Comparison of ENCODE assay signal across 8 cellular contexts in the genomic region with DNA sequence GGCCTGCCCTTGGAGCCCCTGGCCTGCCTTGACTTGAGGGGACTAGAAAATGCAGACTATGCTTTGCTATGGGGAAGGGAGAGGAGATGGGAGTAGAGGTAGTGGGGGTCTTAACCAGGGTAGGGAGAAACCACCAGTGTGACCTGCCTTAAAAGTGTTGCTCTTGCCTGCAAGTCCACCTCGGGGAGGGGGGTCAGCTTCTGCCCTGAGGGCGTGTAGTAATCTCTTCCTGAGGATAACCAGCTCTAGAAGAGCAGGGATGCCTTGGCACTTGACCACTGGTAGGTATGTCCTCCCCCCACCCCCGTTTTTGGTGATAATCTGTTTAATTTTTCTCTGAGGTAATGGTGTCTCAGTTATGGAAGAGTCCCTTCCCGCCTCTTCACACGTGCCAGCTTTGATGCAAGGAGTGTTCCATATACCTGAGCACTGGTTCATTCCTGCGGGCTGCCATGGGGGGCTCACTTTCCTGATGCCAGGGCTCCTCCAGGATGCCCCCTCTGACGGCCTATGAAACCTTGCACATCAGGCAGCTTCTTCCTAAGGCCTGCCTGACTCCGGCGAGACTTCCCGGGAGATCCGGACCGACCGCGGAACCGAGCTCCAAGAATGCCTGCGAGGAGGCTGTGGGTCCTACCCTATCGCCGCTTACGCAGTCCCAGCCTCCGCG. TPM values are rescaled to one million over a fixed set of nuclear protein-coding genes. Genes with fewer than 3 reads are reported as not detected.
DNase-seq lines count a peak whose midpoint lies in the region; ATAC-seq, FAIRE-seq and TF ChIP-seq lines count a peak whose summit lies in the region.

No MANE protein-coding gene starts in this region.

- FAIRE-seq in GM19239 (lab: Jason Lieb, UNC): no peak

- peak overlapping the region; percentile 10 to 95 (median 86) for H3K27ac ChIP-seq in skin epidermis

- DNase-seq in NCI-H146 (lab: John Stamatoyannopoulos, UW): peak; percentile 25
- DNase-seq in NCI-H146 treated with DMSO at 0.1 percent for 48 hours (lab: John Stamatoyannopoulos, UW; ENCODE audit: unreplicated experiment): no peak
- peak; percentile 10 for DNase-seq in fibroblast of villous mesenchyme (ENCODE audit: low read depth)
- no peak for DNase-seq in GM19239 (ENCODE audit: insufficient read length, low spot score)
- DNase-seq in GM19240 (ENCODE audit: insufficient read length, low spot score): no peak
- no peak for DNase-seq in stimulated activated CD4-positive, alpha-beta T cell treated with anti-CD3 and anti-CD28 coated beads, Interleukin-4, amount 100 ng/mL, for 1 hour

- no peak for TF ChIP-seq CTCF in fibroblast of villous mesenchyme (IDR thresholded peaks at IDR 0.05; ENCODE audit: insufficient read depth, low read depth, low read length)

- peak; percentile 6; the same call in 2 of the 3 replicates for ATAC-seq in SK-N-SH treated with all-trans-retinoic acid at 6 μM for 48 hours

- H3K4me3 ChIP-seq in fibroblast of villous mesenchyme (ENCODE audit: low read depth, low read length) (peak overlapping the region; percentile 79), skin epidermis (peak overlapping the region; percentile 53 to 93 (median 78))

TF ChIP-seq in SK-N-SH treated with all-trans-retinoic acid at 6 μM for 48 hours, 23 proteins besides CTCF, POLR2A, EP300 and RAD21:
- TF ChIP-seq GLIS3 (CRISPR knock-in tag; IDR thresholded peaks at IDR 0.05) (no peak), ESRRG (CRISPR knock-in tag; IDR thresholded peaks at IDR 0.05) (no peak), OSR1 (CRISPR knock-in tag; IDR thresholded peaks at IDR 0.05) (no peak), PATZ1 (CRISPR knock-in tag; IDR thresholded peaks at IDR 0.05; ENCODE audit: borderline replicate concordance) (no peak)

RNA-seq across cellular contexts. Expression of gene P4HTM, which starts 0.8 kb away (rescaled TPM):
- 23.8 and 26.8 TPM in 2 replicates for total RNA-seq in fibroblast of villous mesenchyme

RNA-seq across cellular contexts. Expression of gene WDR6, which starts 17.9 kb away (rescaled TPM):
- 75.6 and 77.3 TPM in 2 replicates for total RNA-seq in fibroblast of villous mesenchyme

RNA-seq across cellular contexts. Expression of gene DALRD3, which starts 29.1 kb away (rescaled TPM):
- total RNA-seq in fibroblast of villous mesenchyme: 40.6 and 43.2 TPM in 2 replicates

RNA-seq across cellular contexts. Expression of gene NDUFAF3, which starts 32.7 kb away (rescaled TPM):
- total RNA-seq in fibroblast of villous mesenchyme: 39.3 and 48.3 TPM in 2 replicates

RNA-seq across cellular contexts. Expression of gene IMPDH2, which starts 39.9 kb away (rescaled TPM):
- total RNA-seq in fibroblast of villous mesenchyme: 225 and 260 TPM in 2 replicates

Comparison
In these comparisons a context has a peak if more than half of its experiments do, and no peak if none do; other contexts are left out.
1. DNase-seq: peak in NCI-H146 (single experiment) and fibroblast of villous mesenchyme (single experiment); none in NCI-H146 treated with DMSO at 0.1 percent for 48 hours (single experiment), GM19239 (single experiment), GM19240 (single experiment) and stimulated activated CD4-positive, alpha-beta T cell treated with anti-CD3 and anti-CD28 coated beads, Interleukin-4, amount 100 ng/mL, for 1 hour (single experiment).